ENCODE assay signal across 8 cellular contexts in the genomic region with DNA sequence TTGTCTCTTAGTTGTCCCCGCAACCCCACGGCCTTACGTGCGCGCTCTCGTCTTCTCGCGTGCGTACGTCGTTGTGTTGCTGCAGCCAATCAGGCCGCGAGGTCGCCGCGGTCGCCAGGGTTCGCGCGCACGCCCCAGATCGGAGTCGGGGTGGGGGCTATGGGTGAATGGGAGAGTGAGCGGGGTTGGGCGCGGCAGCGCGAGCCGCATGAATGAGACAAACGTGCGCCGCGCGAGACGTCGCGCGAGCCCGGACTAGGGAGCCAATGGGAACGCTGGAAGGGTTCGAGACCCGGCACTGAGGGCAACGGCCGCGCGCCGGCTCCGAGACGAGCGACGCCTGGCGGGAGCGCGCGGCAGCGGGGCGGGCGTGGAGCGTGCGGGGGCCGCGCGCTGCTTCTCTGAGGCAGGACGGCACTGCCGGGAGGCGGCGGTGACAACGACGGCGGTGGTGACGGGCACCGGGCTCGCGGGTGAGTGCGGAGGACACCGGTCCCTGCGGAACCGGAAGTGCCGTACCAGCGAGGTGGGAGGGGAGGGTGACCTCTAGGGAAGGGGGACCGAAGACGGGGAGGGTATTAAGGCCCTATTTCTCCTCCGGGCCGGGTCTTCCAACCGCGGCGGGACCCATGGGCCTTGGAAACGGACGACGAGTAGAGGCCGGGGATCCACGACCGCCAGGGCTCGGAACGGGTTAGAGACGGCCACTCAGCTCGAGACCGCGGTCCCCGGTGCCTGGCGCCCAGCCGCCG. TPM values are rescaled to one million over a fixed set of nuclear protein-coding genes. Genes with fewer than 3 reads are reported as not detected.
A peak's percentile ranks its signal among the peaks of the same experiment; 100 is the strongest.
DNase-seq lines count a peak whose midpoint lies in the region; ATAC-seq, FAIRE-seq and TF ChIP-seq lines count a peak whose summit lies in the region.

A gene with protein sequence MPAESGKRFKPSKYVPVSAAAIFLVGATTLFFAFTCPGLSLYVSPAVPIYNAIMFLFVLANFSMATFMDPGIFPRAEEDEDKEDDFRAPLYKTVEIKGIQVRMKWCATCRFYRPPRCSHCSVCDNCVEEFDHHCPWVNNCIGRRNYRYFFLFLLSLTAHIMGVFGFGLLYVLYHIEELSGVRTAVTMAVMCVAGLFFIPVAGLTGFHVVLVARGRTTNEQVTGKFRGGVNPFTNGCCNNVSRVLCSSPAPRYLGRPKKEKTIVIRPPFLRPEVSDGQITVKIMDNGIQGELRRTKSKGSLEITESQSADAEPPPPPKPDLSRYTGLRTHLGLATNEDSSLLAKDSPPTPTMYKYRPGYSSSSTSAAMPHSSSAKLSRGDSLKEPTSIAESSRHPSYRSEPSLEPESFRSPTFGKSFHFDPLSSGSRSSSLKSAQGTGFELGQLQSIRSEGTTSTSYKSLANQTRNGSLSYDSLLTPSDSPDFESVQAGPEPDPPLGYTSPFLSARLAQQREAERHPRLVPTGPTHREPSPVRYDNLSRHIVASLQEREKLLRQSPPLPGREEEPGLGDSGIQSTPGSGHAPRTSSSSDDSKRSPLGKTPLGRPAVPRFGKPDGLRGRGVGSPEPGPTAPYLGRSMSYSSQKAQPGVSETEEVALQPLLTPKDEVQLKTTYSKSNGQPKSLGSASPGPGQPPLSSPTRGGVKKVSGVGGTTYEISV (plus strand): TSS at position 400 of the 752 bp plus-strand sequence. CDS start 4,977 bp downstream, outside the sequence.

- H3K4me1 ChIP-seq in pancreas (peaks cover 6 to 15% (median 8%) of the 10 kb centered on the region in 3 donors), tibial artery (peaks cover 0 to 26% (median 18%) of the 10 kb centered on the region in 4 donors)

- H4K20me1 ChIP-seq in SU-DHL-6 (ENCODE audit: low read depth, low read length): peaks cover 20% of the 10 kb centered on the region

- H3K79me2 ChIP-seq in SU-DHL-6 (ENCODE audit: insufficient read depth, low read length): peaks cover 49% of the 10 kb centered on the region

- H3K4me2 ChIP-seq in SU-DHL-6 (ENCODE audit: low read depth, low read length, poor library complexity, severe bottlenecking): peak within 1 kb of the TSS; percentile 77

- H3K9me3 ChIP-seq in SU-DHL-6 (ENCODE audit: insufficient read depth, low read length) (no peaks in the 10 kb centered on the region), pancreas (no peaks in the 10 kb centered on the region), tibial artery (no peaks in the 10 kb centered on the region)

- peak; percentile 44 for TF ChIP-seq CTCF in GM12865 (IDR thresholded peaks at IDR 0.05; ENCODE audit: insufficient read depth, low read depth, low read length, missing control alignments)
- peak; percentile 26 for TF ChIP-seq CTCF in SU-DHL-6 (IDR thresholded peaks at IDR 0.05; ENCODE audit: insufficient read depth, low read length, poor library complexity, severe bottlenecking)
- TF ChIP-seq CTCF in pancreas (IDR thresholded peaks at IDR 0.05): peak; percentile 22 to 57 (median 28)
- TF ChIP-seq CTCF in tibial artery (IDR thresholded peaks at IDR 0.05): peak; percentile 47 to 48

- intact Hi-C loops in Right ventricle myocardium inferior (cut with DNase I): loop anchor here (1.0 to 2.0 kb wide), 2 partner anchors 45 to 910 kb away; a partner anchor contains a TSS
- intact Hi-C loops in pancreas (cut with DNase I): no loop called here
- intact Hi-C loops in tibial artery (cut with DNase I; ENCODE audit: low total_unique reads): loop anchor here (5.0 to 10.0 kb wide), 3 partner anchors 47 to 909 kb away; a partner anchor contains a TSS

- H3F3A ChIP-seq in SU-DHL-6 (ENCODE audit: insufficient read depth): peaks cover 7% of the 10 kb centered on the region; the same call in 1 of the 2 replicates

- POLR2A ChIA-PET in activated naive CD8-positive, alpha-beta T cell treated with anti-CD3 and anti-CD28 coated beads, Interleukin-2, amount 10 ng/mL, durations not matched to agents 7 days and 5 days (lab: Charles Lee): interaction anchor here (0.5 to 2.9 kb wide), 7 partner anchors 10 to 132 kb away, joined by 3 to 15 read pairs (median 5); a partner anchor contains a TSS

- no peaks in the 10 kb centered on the region for H3K9me3 Mint-ChIP-seq in activated naive CD8-positive, alpha-beta T cell treated with anti-CD3 and anti-CD28 coated beads, Interleukin-2, amount 10 ng/mL, durations not matched to agents 7 days and 5 days

- H3K27me3 Mint-ChIP-seq in activated naive CD8-positive, alpha-beta T cell treated with anti-CD3 and anti-CD28 coated beads, Interleukin-2, amount 10 ng/mL, durations not matched to agents 7 days and 5 days: no peaks in the 10 kb centered on the region

- H3K27ac ChIP-seq in SU-DHL-6 (ENCODE audit: low read depth, low read length) (peak within 1 kb of the TSS; percentile 82), pancreas (peak within 1 kb of the TSS; percentile 98 to 100 (median 99)), tibial artery (peak within 1 kb of the TSS; percentile 92 to 95)

- H3K27ac Mint-ChIP-seq in activated naive CD8-positive, alpha-beta T cell treated with anti-CD3 and anti-CD28 coated beads, Interleukin-2, amount 10 ng/mL, durations not matched to agents 7 days and 5 days: peak within 1 kb of the TSS; percentile 96

- H3K36me3 Mint-ChIP-seq in activated naive CD8-positive, alpha-beta T cell treated with anti-CD3 and anti-CD28 coated beads, Interleukin-2, amount 10 ng/mL, durations not matched to agents 7 days and 5 days: peaks cover 10% of the 10 kb centered on the region

- peak; percentile 100 for DNase-seq in GM12865 (ENCODE audit: low read depth)
- DNase-seq in NCI-H128 (lab: John Stamatoyannopoulos, UW; ENCODE audit: unreplicated experiment): peak; percentile 96
- peak; percentile 99 for DNase-seq in activated naive CD8-positive, alpha-beta T cell treated with anti-CD3 and anti-CD28 coated beads, Interleukin-2, amount 10 ng/mL, durations not matched to agents 7 days and 5 days
- DNase-seq in Right ventricle myocardium inferior (ENCODE audit: missing footprints): peak; percentile 100
- DNase-seq in pancreas: peak; percentile 97 to 99 (median 98)
- peak; percentile 99 for DNase-seq in tibial artery

- peaks cover 4% of the 10 kb centered on the region; the same call in 1 of the 2 replicates for H3K36me3 ChIP-seq in SU-DHL-6 (ENCODE audit: low read length)
- no peaks in the 10 kb centered on the region for H3K36me3 ChIP-seq in pancreas
- H3K36me3 ChIP-seq in tibial artery: peaks cover 9 to 18% (median 12%) of the 10 kb centered on the region in 3 donors

- peak within 1 kb of the TSS; percentile 94 for H3K9ac ChIP-seq in SU-DHL-6 (ENCODE audit: low read length)

- H3K4me1 Mint-ChIP-seq in activated naive CD8-positive, alpha-beta T cell treated with anti-CD3 and anti-CD28 coated beads, Interleukin-2, amount 10 ng/mL, durations not matched to agents 7 days and 5 days: peaks cover 35% of the 10 kb centered on the region

- H3K27me3 ChIP-seq in SU-DHL-6 (ENCODE audit: low read length): no peaks in the 10 kb centered on the region
- H3K27me3 ChIP-seq in pancreas: no peaks in the 10 kb centered on the region
- H3K27me3 ChIP-seq in tibial artery: no peaks in the 10 kb centered on the region

- WGBS in pancreas, 2 donors: 0 to 1% methylated on average over 65 to 103 of the region's 103 CpGs

- peak within 1 kb of the TSS; percentile 66 for H2AFZ ChIP-seq in SU-DHL-6 (ENCODE audit: low read depth, low read length, severe bottlenecking)

- ATAC-seq in HG02642 (IDR thresholded peaks at IDR 0.05; ENCODE audit: poor library complexity, unreplicated experiment): peak; percentile 80
- peak; percentile 90 for ATAC-seq in activated naive CD8-positive, alpha-beta T cell treated with anti-CD3 and anti-CD28 coated beads, Interleukin-2, amount 10 ng/mL, durations not matched to agents 7 days and 5 days (ENCODE audit: low read depth)
- peak; percentile 96 for ATAC-seq in Right ventricle myocardium inferior
- peak; percentile 89 to 95 (median 90) for ATAC-seq in pancreas

- peak; percentile 61 for FAIRE-seq in pancreas (lab: Jason Lieb, UNC)

- H3K4me3 ChIP-seq in GM12865 (ENCODE audit: low read depth, low read length): peak within 1 kb of the TSS; percentile 77
- H3K4me3 ChIP-seq in SU-DHL-6 (ENCODE audit: insufficient read depth, low read length, poor library complexity, severe bottlenecking): peak within 1 kb of the TSS; percentile 98
- H3K4me3 ChIP-seq in pancreas: peak within 1 kb of the TSS; percentile 94 to 99 (median 98)
- H3K4me3 ChIP-seq in tibial artery: peak within 1 kb of the TSS; percentile 72 to 76

- no peaks in the 10 kb centered on the region for H3K9me2 ChIP-seq in SU-DHL-6 (replicated peaks; ENCODE audit: insufficient read depth, low read length)

- peak within 1 kb of the TSS; percentile 98 for H3K4me3 Mint-ChIP-seq in activated naive CD8-positive, alpha-beta T cell treated with anti-CD3 and anti-CD28 coated beads, Interleukin-2, amount 10 ng/mL, durations not matched to agents 7 days and 5 days

RNA-seq across cellular contexts. Expression of the gene that starts here (rescaled TPM):
- total RNA-seq in activated naive CD8-positive, alpha-beta T cell treated with anti-CD3 and anti-CD28 coated beads, Interleukin-2, amount 10 ng/mL, durations not matched to agents 7 days and 5 days: 10 to 100 TPM; 76.3 to 78.4 TPM
- total RNA-seq in Right ventricle myocardium inferior: 44.9 TPM
- total RNA-seq in pancreas: 10 to 100 TPM; 24.6 to 42.3 (median 32.4) TPM
- polyA plus RNA-seq in pancreas: 10 to 100 TPM; 14.9 to 20.1 TPM

Comparison
In these comparisons a context has a peak if more than half of its experiments do, and no peak if none do; other contexts are left out.
1. Peak in every context shown above with its lines: DNase-seq, ATAC-seq, H3K4me3 ChIP-seq and H3K27ac ChIP-seq.
2. intact Hi-C loops: an anchor here in Right ventricle myocardium inferior (1.0 to 2.0 kb wide) and tibial artery (5.0 to 10.0 kb wide); none called in pancreas.